In genomic region chr20:36477475-36477874, GRCh38 we compare ENCODE assay signal across 17 cellular contexts.
"Had no signal": no experiment of that assay in that cellular context is flagged by ENCODE, and none has a peak within 500 bp of the region (broad histone marks: within the 10 kb centered on the region; RNA-seq: fewer than 3 reads in every experiment).

No MANE protein-coding gene starts in this region.

- H3K27me3 ChIP-seq: foreskin keratinocyte, hepatocyte, neutrophil, right atrium auricular region, transverse colon had no signal

- H3K4me2 ChIP-seq: hepatocyte, smooth muscle cell had no signal

- FAIRE-seq: kidney had no signal

- H2AFZ ChIP-seq: hepatocyte had no signal

- H3K27ac Mint-ChIP-seq: stimulated activated naive CD8-positive, alpha-beta T cell treated with anti-CD3 and anti-CD28 coated beads, Interleukin-15, Interleukin-2, amounts not matched to agents 100 ng/mL and 50 ng/mL, for 24 hours had no signal

- H3K9me3 ChIP-seq: left ventricle myocardium inferior, mucosa of descending colon, neutrophil, right atrium auricular region, transverse colon had no signal

- DNase-seq: effector memory CD8-positive, alpha-beta T cell; foreskin keratinocyte; head of caudate nucleus; kidney; left cardiac atrium; left ventricle myocardium inferior; mucosa of descending colon; naive thymus-derived CD8-positive, alpha-beta T cell; posterior cingulate gyrus; stimulated activated CD4-positive, alpha-beta T cell treated with anti-CD3 and anti-CD28 coated beads, Interleukin-2, amount 100 ng/mL, for 48 hours; transverse colon had no signal

- H3K9me3 Mint-ChIP-seq: central memory CD8-positive, alpha-beta T cell; effector memory CD8-positive, alpha-beta T cell; naive thymus-derived CD8-positive, alpha-beta T cell; stimulated activated naive CD8-positive, alpha-beta T cell treated with anti-CD3 and anti-CD28 coated beads, Interleukin-15, Interleukin-2, amounts not matched to agents 100 ng/mL and 50 ng/mL, for 24 hours had no signal

- H3K4me3 Mint-ChIP-seq: central memory CD8-positive, alpha-beta T cell; effector memory CD8-positive, alpha-beta T cell; naive thymus-derived CD8-positive, alpha-beta T cell; stimulated activated naive CD8-positive, alpha-beta T cell treated with anti-CD3 and anti-CD28 coated beads, Interleukin-15, Interleukin-2, amounts not matched to agents 100 ng/mL and 50 ng/mL, for 24 hours had no signal

- ATAC-seq: effector memory CD8-positive, alpha-beta T cell; foreskin keratinocyte; left cardiac atrium; mucosa of descending colon; naive thymus-derived CD8-positive, alpha-beta T cell had no signal

- H3K4me3 ChIP-seq: hepatocyte, left ventricle myocardium inferior, mucosa of descending colon, right atrium auricular region, smooth muscle cell, transverse colon had no signal

- H3K27ac ChIP-seq: foreskin keratinocyte, hepatocyte, left ventricle myocardium inferior, neutrophil, right atrium auricular region, transverse colon had no signal

- H3K36me3 ChIP-seq: left ventricle myocardium inferior, neutrophil, right atrium auricular region, transverse colon had no signal
